ENCODE assay signal across 8 cellular contexts in genomic region chr7:150368884-150369739, GRCh38. TPM values are rescaled to one million over a fixed set of nuclear protein-coding genes. Genes with fewer than 3 reads are reported as not detected.
DNase-seq lines count a peak whose midpoint lies in the region; ATAC-seq and TF ChIP-seq lines count a peak whose summit lies in the region.

No MANE protein-coding gene starts in this region.

- peak overlapping the region; percentile 94 for H3K4me3 Mint-ChIP-seq in activated T-helper 1 cell treated with anti-CD3 and anti-CD28 coated beads, Interleukin-12 subunit alpha, Interleukin-12 subunit beta, Interleukin-2, Interleukin-4 antibody, amounts not matched to agents 30 ng/mL and 10 ng/mL and 1 ng/mL, durations not matched to agents 14 hours and 24 hours and 36 hours
- peak overlapping the region; percentile 97 to 99 (median 99) for H3K4me3 Mint-ChIP-seq in nephron

- peaks cover 23% of the 10 kb centered on the region for H3K36me3 Mint-ChIP-seq in activated T-helper 1 cell treated with anti-CD3 and anti-CD28 coated beads, Interleukin-12 subunit alpha, Interleukin-12 subunit beta, Interleukin-2, Interleukin-4 antibody, amounts not matched to agents 30 ng/mL and 10 ng/mL and 1 ng/mL, durations not matched to agents 14 hours and 24 hours and 36 hours (ENCODE audit: low read depth)
- peaks cover 23% of the 10 kb centered on the region for H3K36me3 Mint-ChIP-seq in nephron (ENCODE audit: low read depth)

- DNase-seq in AG09309 (ENCODE audit: low read depth), result no peak
- peak; percentile 59 for DNase-seq in NCI-H82 treated with DMSO at 0.1 percent for 48 hours (lab: John Stamatoyannopoulos, UW; ENCODE audit: unreplicated experiment)
- DNase-seq in activated T-helper 1 cell treated with anti-CD3 and anti-CD28 coated beads, Interleukin-12 subunit alpha, Interleukin-12 subunit beta, Interleukin-2, Interleukin-4 antibody, amounts not matched to agents 30 ng/mL and 10 ng/mL and 1 ng/mL, durations not matched to agents 14 hours and 24 hours and 36 hours (ENCODE audit: low spot score), result no peak
- DNase-seq in fibroblast of mammary gland (ENCODE audit: low read depth), result peak; percentile 51
- peak in 1 of 2 donors; percentile 69 for DNase-seq in upper lobe of left lung

- no peak for TF ChIP-seq CTCF in AG09309 (IDR thresholded peaks at IDR 0.05; ENCODE audit: control insufficient read depth, insufficient read depth, low read depth, low read length, missing control alignments)
- TF ChIP-seq CTCF in fibroblast of mammary gland (conservative IDR thresholded peaks at IDR 0.05; ENCODE audit: control insufficient read depth, insufficient read depth, low read depth, low read length), result no peak
- no peak for TF ChIP-seq CTCF in nephron (IDR thresholded peaks at IDR 0.05; ENCODE audit: unreplicated experiment in 3 of 3)
- peak in 1 of 6 experiments; percentile 11 for TF ChIP-seq CTCF in upper lobe of left lung (IDR thresholded peaks at IDR 0.05)

- H3K4me1 ChIP-seq in upper lobe of left lung, result peaks cover 19 to 46% (median 22%) of the 10 kb centered on the region in 4 donors

- peaks cover 1% of the 10 kb centered on the region for H3K27me3 Mint-ChIP-seq in activated T-helper 1 cell treated with anti-CD3 and anti-CD28 coated beads, Interleukin-12 subunit alpha, Interleukin-12 subunit beta, Interleukin-2, Interleukin-4 antibody, amounts not matched to agents 30 ng/mL and 10 ng/mL and 1 ng/mL, durations not matched to agents 14 hours and 24 hours and 36 hours (ENCODE audit: insufficient read depth)
- H3K27me3 Mint-ChIP-seq in nephron (ENCODE audit: low read depth), result no peaks in the 10 kb centered on the region

- H3K27me3 ChIP-seq in upper lobe of left lung, result no peaks in the 10 kb centered on the region

- no peak for TF ChIP-seq EP300 in upper lobe of left lung (IDR thresholded peaks at IDR 0.05)

- H3K9me3 Mint-ChIP-seq in activated T-helper 1 cell treated with anti-CD3 and anti-CD28 coated beads, Interleukin-12 subunit alpha, Interleukin-12 subunit beta, Interleukin-2, Interleukin-4 antibody, amounts not matched to agents 30 ng/mL and 10 ng/mL and 1 ng/mL, durations not matched to agents 14 hours and 24 hours and 36 hours, result no peaks in the 10 kb centered on the region
- no peaks in the 10 kb centered on the region for H3K9me3 Mint-ChIP-seq in nephron

- WGBS in upper lobe of left lung, 2 donors, result 0 to 3% methylated on average over 10 to 47 of the region's 58 CpGs

- H3K27ac Mint-ChIP-seq in activated T-helper 1 cell treated with anti-CD3 and anti-CD28 coated beads, Interleukin-12 subunit alpha, Interleukin-12 subunit beta, Interleukin-2, Interleukin-4 antibody, amounts not matched to agents 30 ng/mL and 10 ng/mL and 1 ng/mL, durations not matched to agents 14 hours and 24 hours and 36 hours, result peak overlapping the region; percentile 95
- peak overlapping the region; percentile 96 to 99 (median 99) for H3K27ac Mint-ChIP-seq in nephron

- no peaks in the 10 kb centered on the region for H3K9me3 ChIP-seq in upper lobe of left lung

- no peak for TF ChIP-seq POLR2A in upper lobe of left lung (IDR thresholded peaks at IDR 0.05)

- ATAC-seq in GM18867 (IDR thresholded peaks at IDR 0.05; ENCODE audit: unreplicated experiment), result peak; percentile 39
- peak; percentile 39 for ATAC-seq in HG03064 (IDR thresholded peaks at IDR 0.05; ENCODE audit: low read depth, unreplicated experiment)
- ATAC-seq in upper lobe of left lung (ENCODE audit: low FRiP score in 2 of 2), result peak; percentile 53 to 58

- peaks cover 52% of the 10 kb centered on the region for H3K4me1 Mint-ChIP-seq in activated T-helper 1 cell treated with anti-CD3 and anti-CD28 coated beads, Interleukin-12 subunit alpha, Interleukin-12 subunit beta, Interleukin-2, Interleukin-4 antibody, amounts not matched to agents 30 ng/mL and 10 ng/mL and 1 ng/mL, durations not matched to agents 14 hours and 24 hours and 36 hours (ENCODE audit: low read depth)
- peaks cover 57% of the 10 kb centered on the region for H3K4me1 Mint-ChIP-seq in nephron

- peaks cover 6 to 37% (median 29%) of the 10 kb centered on the region in 4 donors for H3K36me3 ChIP-seq in upper lobe of left lung

- peak overlapping the region; percentile 93 to 97 (median 94) for H3K27ac ChIP-seq in upper lobe of left lung

- H3K4me3 ChIP-seq in AG09309 (ENCODE audit: control insufficient read depth, low read depth, low read length), result peak overlapping the region; percentile 94
- peak overlapping the region; percentile 86 for H3K4me3 ChIP-seq in fibroblast of mammary gland (ENCODE audit: control insufficient read depth, low read depth, low read length)
- H3K4me3 ChIP-seq in upper lobe of left lung, result peak overlapping the region; percentile 81 to 96 (median 87)

- intact Hi-C loops in activated T-helper 1 cell treated with anti-CD3 and anti-CD28 coated beads, Interleukin-12 subunit alpha, Interleukin-12 subunit beta, Interleukin-2, Interleukin-4 antibody, amounts not matched to agents 30 ng/mL and 10 ng/mL and 1 ng/mL, durations not matched to agents 14 hours and 24 hours and 36 hours (cut with micrococcal nuclease), result loop anchor here (1.0 kb wide), 4 partner anchors 10 to 48 kb away; partner anchors contain the start of gene ZNF775

RNA-seq across cellular contexts. Expression of gene REPIN1, which starts 0.5 kb away (rescaled TPM):
- total RNA-seq in activated T-helper 1 cell treated with anti-CD3 and anti-CD28 coated beads, Interleukin-12 subunit alpha, Interleukin-12 subunit beta, Interleukin-2, Interleukin-4 antibody, amounts not matched to agents 30 ng/mL and 10 ng/mL and 1 ng/mL, durations not matched to agents 14 hours and 24 hours and 36 hours, result 67.2 and 67.4 TPM in 2 replicates
- total RNA-seq in upper lobe of left lung, result 100 to 1,000 TPM in 4 of 6 donors, 10 to 100 TPM in 2; 65.2 to 125 (median 105) TPM

RNA-seq across cellular contexts. Expression of gene ZNF775, which starts 10.0 kb away (rescaled TPM):
- total RNA-seq in activated T-helper 1 cell treated with anti-CD3 and anti-CD28 coated beads, Interleukin-12 subunit alpha, Interleukin-12 subunit beta, Interleukin-2, Interleukin-4 antibody, amounts not matched to agents 30 ng/mL and 10 ng/mL and 1 ng/mL, durations not matched to agents 14 hours and 24 hours and 36 hours, result 3.9 and 4.5 TPM in 2 replicates
- 1 to 10 TPM; 3.0 to 6.5 (median 5.5) TPM for total RNA-seq in upper lobe of left lung

RNA-seq across cellular contexts. Expression of gene RARRES2, which starts 27.7 kb away (rescaled TPM):
- not detected in 2 replicates for total RNA-seq in activated T-helper 1 cell treated with anti-CD3 and anti-CD28 coated beads, Interleukin-12 subunit alpha, Interleukin-12 subunit beta, Interleukin-2, Interleukin-4 antibody, amounts not matched to agents 30 ng/mL and 10 ng/mL and 1 ng/mL, durations not matched to agents 14 hours and 24 hours and 36 hours
- total RNA-seq in upper lobe of left lung, result 100 to 1,000 TPM in 5 of 6 donors, 10 to 100 TPM in 1; 54.2 to 303 (median 160) TPM

RNA-seq across cellular contexts. Expression of gene ACTR3C, which starts 45.8 kb away (rescaled TPM):
- total RNA-seq in activated T-helper 1 cell treated with anti-CD3 and anti-CD28 coated beads, Interleukin-12 subunit alpha, Interleukin-12 subunit beta, Interleukin-2, Interleukin-4 antibody, amounts not matched to agents 30 ng/mL and 10 ng/mL and 1 ng/mL, durations not matched to agents 14 hours and 24 hours and 36 hours, result 8.2 and 9.8 TPM in 2 replicates
- 100 to 1,000 TPM in 1 of 6 donors, 10 to 100 TPM in 5; 12.1 to 123 (median 24.1) TPM for total RNA-seq in upper lobe of left lung

RNA-seq across cellular contexts. Expression of gene LRRC61, which starts 46.0 kb away (rescaled TPM):
- total RNA-seq in activated T-helper 1 cell treated with anti-CD3 and anti-CD28 coated beads, Interleukin-12 subunit alpha, Interleukin-12 subunit beta, Interleukin-2, Interleukin-4 antibody, amounts not matched to agents 30 ng/mL and 10 ng/mL and 1 ng/mL, durations not matched to agents 14 hours and 24 hours and 36 hours, result 24.9 and 26.1 TPM in 2 replicates
- total RNA-seq in upper lobe of left lung, result 10 to 100 TPM; 15.4 to 31.4 (median 19.2) TPM

Comparison
In these comparisons a context has a peak if more than half of its experiments do, and no peak if none do; other contexts are left out.
1. DNase-seq: peak in NCI-H82 treated with DMSO at 0.1 percent for 48 hours (single experiment) and fibroblast of mammary gland (single experiment); none in AG09309 (single experiment) and activated T-helper 1 cell treated with anti-CD3 and anti-CD28 coated beads, Interleukin-12 subunit alpha, Interleukin-12 subunit beta, Interleukin-2, Interleukin-4 antibody, amounts not matched to agents 30 ng/mL and 10 ng/mL and 1 ng/mL, durations not matched to agents 14 hours and 24 hours and 36 hours (single experiment).
2. RNA of gene RARRES2, which starts 27.7 kb away (total RNA-seq): 54.2 to 303 TPM in upper lobe of left lung; not detected in activated T-helper 1 cell treated with anti-CD3 and anti-CD28 coated beads, Interleukin-12 subunit alpha, Interleukin-12 subunit beta, Interleukin-2, Interleukin-4 antibody, amounts not matched to agents 30 ng/mL and 10 ng/mL and 1 ng/mL, durations not matched to agents 14 hours and 24 hours and 36 hours; every median in the first group is over 10 times any median in the second.
3. Peak in every context shown above with its lines, with median percentiles within 50 percentile points of each other: H3K4me3 ChIP-seq and ATAC-seq.